Comparison of ENCODE assay signal across 9 cellular contexts in genomic region chr1:12600880-12601633, GRCh38. TPM values are rescaled to one million over a fixed set of nuclear protein-coding genes. Genes with fewer than 3 reads are reported as not detected.
A peak's percentile ranks its signal among the peaks of the same experiment; 100 is the strongest.
DNase-seq lines count a peak whose midpoint lies in the region; ATAC-seq and TF ChIP-seq lines count a peak whose summit lies in the region.
"Had no signal": no experiment of that assay in that cellular context is flagged by ENCODE, and none has a peak within 500 bp of the region (broad histone marks: within the 10 kb centered on the region; RNA-seq: fewer than 3 reads in every experiment).

No MANE protein-coding gene starts in this region.

- dilution Hi-C loops in IMR-90 (cut with HindIII; ENCODE audit: low sequenced_read_pairs, unreplicated experiment), result no loop called here

- TF ChIP-seq POLR2A in IMR-90 (IDR thresholded peaks at IDR 0.05; ENCODE audit: low read depth, low read length), result no peak

- H2AFZ ChIP-seq in IMR-90 (replicated peaks; ENCODE audit: low read length, poor library complexity) (peak overlapping the region; percentile 6), fibroblast of lung (ENCODE audit: low read length) (no peak overlapping the region)

- peaks cover 65% of the 10 kb centered on the region for H3K4me1 ChIP-seq in CD4-positive, alpha-beta memory T cell (ENCODE audit: insufficient read depth, low read length)
- H3K4me1 ChIP-seq in IMR-90 (ENCODE audit: control insufficient read depth, insufficient read depth, low read length) (peaks cover 35% of the 10 kb centered on the region), fibroblast of lung (ENCODE audit: control insufficient read depth, extremely low read depth, insufficient read depth, low read length) (peaks cover 31% of the 10 kb centered on the region), skeletal muscle tissue (ENCODE audit: control insufficient read depth in 3 of 3, insufficient read depth in 3 of 3, low read length in 3 of 3) (peaks cover 83 to 85% (median 84%) of the 10 kb centered on the region in 3 donors)

- no peaks in the 10 kb centered on the region for H3K27me3 ChIP-seq in CD4-positive, alpha-beta memory T cell (ENCODE audit: insufficient read depth, low read length)
- no peaks in the 10 kb centered on the region for H3K27me3 ChIP-seq in IMR-90 (ENCODE audit: control insufficient read depth, insufficient read depth, low read length)
- H3K27me3 ChIP-seq in fibroblast of lung (ENCODE audit: control insufficient read depth, insufficient read depth, low read length), result no peaks in the 10 kb centered on the region
- H3K27me3 ChIP-seq in skeletal muscle tissue (ENCODE audit: control insufficient read depth in 3 of 3, insufficient read depth in 3 of 3, low read length in 3 of 3), result no peaks in the 10 kb centered on the region

- POLR2A ChIA-PET in CD4-positive, alpha-beta memory T cell (lab: Charles Lee; ENCODE audit: partially characterized antibody), result interaction anchor here (0.8 to 13.6 kb wide), 3 partner anchors 9 to 167 kb away, joined by 3 to 327 read pairs (median 4); partner anchors contain the start of gene DHRS3
- POLR2A ChIA-PET in IMR-90 (lab: Charles Lee; ENCODE audit: unreplicated experiment), result no interaction called here

- no peak for TF ChIP-seq RAD21 in IMR-90 (IDR thresholded peaks at IDR 0.05; ENCODE audit: low read length)

- no peaks in the 10 kb centered on the region for H3K79me2 ChIP-seq in fibroblast of lung (ENCODE audit: control insufficient read depth, insufficient read depth, low read length)

- in situ Hi-C loops in IMR-90 (cut with MboI; ENCODE audit: low sequenced_read_pairs), result loop anchor here (25.0 kb wide), 1 partner anchor 189 kb away; no protein-coding TSS in a partner anchor

- peak overlapping the region; percentile 67 for H2AK9ac ChIP-seq in IMR-90 (replicated peaks; ENCODE audit: low read depth, low read length, poor library complexity)

- H3K9ac ChIP-seq in IMR-90 (ENCODE audit: low read depth, low read length), result no peak overlapping the region
- no peak overlapping the region for H3K9ac ChIP-seq in fibroblast of lung (ENCODE audit: insufficient read depth, low read length)
- H3K9ac ChIP-seq in skeletal muscle tissue (ENCODE audit: low read depth in 1 of 3, low read length in 3 of 3), result peak overlapping the region in 2 of 3 donors; percentile 33 to 76

- H2AK5ac ChIP-seq in IMR-90 (ENCODE audit: low read depth, low read length), result peak overlapping the region; percentile 97

- H3K4me3 Mint-ChIP-seq in CD4-positive, alpha-beta memory T cell, result peak overlapping the region in 1 of 8 donors; percentile 45

- H2BK20ac ChIP-seq in IMR-90 (ENCODE audit: low read depth, low read length), result peak overlapping the region; percentile 56

- BruUV-seq in IMR-90 (replicated peaks; lab: Mats Ljungman, UMichigan), result no TSS peak

- H2BK5ac ChIP-seq in IMR-90 (ENCODE audit: low read depth, low read length, poor library complexity, severe bottlenecking), result no peak overlapping the region

- peak overlapping the region; percentile 58; the same call in 1 of the 2 replicates for H3K18ac ChIP-seq in IMR-90 (ENCODE audit: low read depth, low read length)

- H3K27ac ChIP-seq in CD4-positive, alpha-beta memory T cell (ENCODE audit: low read depth, low read length), result no peak overlapping the region
- H3K27ac ChIP-seq in IMR-90 (ENCODE audit: insufficient read depth, low read length), result no peak overlapping the region
- H3K27ac ChIP-seq in fibroblast of lung (ENCODE audit: insufficient read depth, low read length), result peak overlapping the region; percentile 24
- peak overlapping the region; percentile 76 for H3K27ac ChIP-seq in skeletal muscle tissue (ENCODE audit: low read depth, low read length)

- TF ChIP-seq CTCF in IMR-90 (conservative IDR thresholded peaks at IDR 0.05; ENCODE audit: low read depth, low read length) (0 out of 2 replicates have a peak, but pooled peaks have one; percentile 25), fibroblast of lung (conservative IDR thresholded peaks at IDR 0.05 in 1 of 2, IDR thresholded peaks at IDR 0.05 in 1 of 2; ENCODE audit: low read depth in 1 of 2, low read length in 2 of 2) (peak; percentile 8 to 33)

- H3K36me3 Mint-ChIP-seq in CD4-positive, alpha-beta memory T cell, result peaks cover 3 to 14% of the 10 kb centered on the region in 2 donors

- H3K23ac ChIP-seq in IMR-90 (ENCODE audit: low read depth, low read length), result no peak overlapping the region

- peak overlapping the region; percentile 68; the same call in 2 of the 3 replicates for H2BK15ac ChIP-seq in IMR-90 (ENCODE audit: low read depth, low read length)

- H4K5ac ChIP-seq in IMR-90 (ENCODE audit: low read depth, low read length), result no peak overlapping the region

- CTCF ChIA-PET in CD4-positive, alpha-beta memory T cell (lab: Charles Lee; ENCODE audit: partially characterized antibody), result interaction anchor here (0.6 to 10.1 kb wide), 14 partner anchors 9 to 366 kb away, joined by 3 to 196 read pairs (median 4); partner anchors contain the start of gene DHRS3
- CTCF ChIA-PET in IMR-90 (lab: Yijun Ruan, JAX), result interaction anchor here (0.7 to 1.0 kb wide), 2 partner anchors 18 to 185 kb away, joined by 3 read pairs; partner anchors contain the start of gene DHRS3

- H3K56ac ChIP-seq in IMR-90 (ENCODE audit: extremely low read depth, insufficient read depth, low read length), result no peak overlapping the region

- intact Hi-C loops in CD4-positive, alpha-beta memory T cell (cut with micrococcal nuclease), result loop anchor here (1.0 kb wide), 2 partner anchors 18 to 58 kb away; no protein-coding TSS in a partner anchor
- intact Hi-C loops in IMR-90 (cut with micrococcal nuclease), result no loop called here

- peaks cover 28 to 90% (median 58%) of the 10 kb centered on the region in 4 donors for H3K4me1 Mint-ChIP-seq in CD4-positive, alpha-beta memory T cell

- DNase-seq in CD4-positive, alpha-beta memory T cell, result peak; percentile 56 to 66 (median 62)
- no peak for DNase-seq in IMR-90
- DNase-seq in activated CD8-positive, alpha-beta memory T cell treated with anti-CD3 and anti-CD28 coated beads, Interleukin-2, amount 50 U/mL, for 1 hour (ENCODE audit: extremely low read depth), result peak; percentile 38
- DNase-seq in fibroblast of lung (ENCODE audit: low read depth in 2 of 2), result no peak
- DNase-seq in NCI-H2196 treated with DMSO at 0.1 percent for 48 hours (lab: John Stamatoyannopoulos, UW; ENCODE audit: unreplicated experiment), result no peak
- no peak for DNase-seq in mesenteric fat pad (ENCODE audit: low spot score)

- peaks cover 11 to 28% of the 10 kb centered on the region in 2 experiments; a peak in 3 of 4 replicates for H3K79me1 ChIP-seq in IMR-90 (ENCODE audit: low read depth in 1 of 2, low read length in 2 of 2)

- peak overlapping the region; percentile 72 for H2BK120ac ChIP-seq in IMR-90 (ENCODE audit: low read depth, low read length)

- no peaks in the 10 kb centered on the region for H3K9me3 ChIP-seq in CD4-positive, alpha-beta memory T cell (ENCODE audit: control insufficient read depth in 1 of 2, low read length in 2 of 2)
- H3K9me3 ChIP-seq in IMR-90 (ENCODE audit: control insufficient read depth, insufficient read depth, low read length), result no peaks in the 10 kb centered on the region
- no peaks in the 10 kb centered on the region for H3K9me3 ChIP-seq in fibroblast of lung (ENCODE audit: control insufficient read depth, insufficient read depth, low read depth, low read length)
- no peaks in the 10 kb centered on the region for H3K9me3 ChIP-seq in skeletal muscle tissue (ENCODE audit: control insufficient read depth in 3 of 3, low read length in 3 of 3)

- ATAC-seq in IMR-90 (ENCODE audit: low read depth), result no peak
- no peak for ATAC-seq in HG03342 (IDR thresholded peaks at IDR 0.05; ENCODE audit: unreplicated experiment)

- H3K27ac Mint-ChIP-seq in CD4-positive, alpha-beta memory T cell, result peak overlapping the region in 5 of 7 donors; percentile 32 to 84 (median 70)

- H4K20me1 ChIP-seq in IMR-90 (ENCODE audit: insufficient read depth, low read length), result peaks cover 9% of the 10 kb centered on the region; the same call in 1 of the 2 replicates
- H4K20me1 ChIP-seq in fibroblast of lung (ENCODE audit: control insufficient read depth, extremely low read depth, insufficient read depth, low read length), result no peaks in the 10 kb centered on the region

- H3K4me2 ChIP-seq in IMR-90 (ENCODE audit: low read depth, low read length) (no peak overlapping the region), fibroblast of lung (ENCODE audit: extremely low read depth, insufficient read depth, low read length) (no peak overlapping the region)

- H3K27me3 Mint-ChIP-seq in CD4-positive, alpha-beta memory T cell, result no peaks in the 10 kb centered on the region

- no peaks in the 10 kb centered on the region for H3K9me3 Mint-ChIP-seq in CD4-positive, alpha-beta memory T cell

- H4K8ac ChIP-seq in IMR-90 (ENCODE audit: low read depth in 2 of 2, low read length in 2 of 2), result peak overlapping the region in 1 of 2 experiments; percentile 30; a peak in 1 of 4 replicates

- WGBS in IMR-90 (ENCODE audit: extremely low coverage in 2 of 2, insufficient read length in 1 of 2), 2 experiments, result 100% methylated on average over 2 of the region's 9 CpGs; no CpG with 5 or more reads in 1 of the 2 experiments

- peak overlapping the region; percentile 66; the same call in 1 of the 2 replicates for H3K14ac ChIP-seq in IMR-90 (replicated peaks; ENCODE audit: low read depth, low read length)

- H3K9me1 ChIP-seq in IMR-90 (ENCODE audit: insufficient read depth, low read length), result peaks cover 15% of the 10 kb centered on the region

- H4K91ac ChIP-seq in IMR-90 (ENCODE audit: insufficient read depth, low read depth, low read length), result peak overlapping the region; percentile 33

- no peak overlapping the region for H3K4me3 ChIP-seq in CD4-positive, alpha-beta memory T cell (ENCODE audit: low read length in 2 of 2)
- H3K4me3 ChIP-seq in IMR-90 (ENCODE audit: insufficient read depth, low read depth, low read length) (no peak overlapping the region), fibroblast of lung (replicated peaks in 1 of 4; ENCODE audit: control extremely low read depth in 1 of 4, insufficient read depth in 1 of 4, low read depth in 3 of 4, low read length in 4 of 4) (no peak overlapping the region), skeletal muscle tissue (ENCODE audit: low read length in 3 of 3) (peak overlapping the region in 2 of 3 donors; percentile 3 to 45)

- peak overlapping the region; percentile 65 for H3K4ac ChIP-seq in IMR-90 (ENCODE audit: low read depth, low read length)

- no peaks in the 10 kb centered on the region for H3K36me3 ChIP-seq in CD4-positive, alpha-beta memory T cell (ENCODE audit: insufficient read depth, low read length)
- H3K36me3 ChIP-seq in IMR-90 (ENCODE audit: control insufficient read depth, insufficient read depth, low read length) (no peaks in the 10 kb centered on the region), fibroblast of lung (ENCODE audit: control insufficient read depth, insufficient read depth, low read length) (no peaks in the 10 kb centered on the region), skeletal muscle tissue (ENCODE audit: control insufficient read depth in 3 of 3, insufficient read depth in 3 of 3, low read length in 3 of 3) (peaks cover 0 to 6% (median 3%) of the 10 kb centered on the region in 3 donors)

RNA-seq across cellular contexts. Expression of gene DHRS3, which starts 17.0 kb away (rescaled TPM):
- 10 to 100 TPM; 87.4 to 91.8 TPM for total RNA-seq in CD4-positive, alpha-beta memory T cell
- polyA plus RNA-seq in CD4-positive, alpha-beta memory T cell, result 10 to 100 TPM; 30.1 to 40.5 TPM
- total RNA-seq in IMR-90 (2012; rRNA removed) (11.4 and 14.5 TPM in 2 replicates), fibroblast of lung (36.8 and 68.1 TPM in 2 replicates), skeletal muscle tissue (37.6 TPM), mesenteric fat pad (495 TPM)
- polyA plus RNA-seq in IMR-90 (2012; rRNA removed) (10.2 and 11.2 TPM in 2 replicates), fibroblast of lung (8.4 and 14.1 TPM in 2 replicates)
- 9.9 and 24.8 TPM in 2 replicates for polyA plus RNA-seq in IMR-90 (2012; cell fraction: cytosol; rRNA removed)
- polyA plus RNA-seq in IMR-90 (2012; cell fraction: nucleus; rRNA removed; ENCODE audit: low replicate concordance), result 16.2 and 25.0 TPM in 2 replicates
- 10.3 and 18.9 TPM in 2 replicates for polyA plus RNA-seq in fibroblast of lung (2012)
- polyA minus RNA-seq in fibroblast of lung (ENCODE audit: low replicate concordance), result 36.6 and 44.0 TPM in 2 replicates

RNA-seq across cellular contexts. Expression of gene AADACL4, which starts 42.8 kb away (rescaled TPM):
- total RNA-seq in CD4-positive, alpha-beta memory T cell, result not detected
- not detected for polyA plus RNA-seq in CD4-positive, alpha-beta memory T cell
- not detected in 2 replicates for total RNA-seq in IMR-90 (2012; rRNA removed)
- polyA plus RNA-seq in IMR-90 (2012; rRNA removed), result not detected in 2 replicates
- not detected in 2 replicates for polyA plus RNA-seq in IMR-90 (2012; cell fraction: cytosol; rRNA removed)
- 0.10 TPM in 1 of 2 replicates, not detected in the other for polyA plus RNA-seq in IMR-90 (2012; cell fraction: nucleus; rRNA removed; ENCODE audit: low replicate concordance)
- not detected in 2 replicates for total RNA-seq in fibroblast of lung
- polyA plus RNA-seq in fibroblast of lung, result not detected in 2 replicates
- polyA plus RNA-seq in fibroblast of lung (2012), result not detected in 2 replicates
- not detected in 2 replicates for polyA minus RNA-seq in fibroblast of lung (ENCODE audit: low replicate concordance)
- total RNA-seq in skeletal muscle tissue, result not detected
- not detected for total RNA-seq in mesenteric fat pad
- total RNA-seq: mononuclear cell had no signal

Comparison
In these comparisons a context has a peak if more than half of its experiments do, and no peak if none do; other contexts are left out.
1. DNase-seq: peak in CD4-positive, alpha-beta memory T cell (5 of 5) and activated CD8-positive, alpha-beta memory T cell treated with anti-CD3 and anti-CD28 coated beads, Interleukin-2, amount 50 U/mL, for 1 hour (single experiment); none in IMR-90 (single experiment), fibroblast of lung (0 of 2), NCI-H2196 treated with DMSO at 0.1 percent for 48 hours (single experiment) and mesenteric fat pad (single experiment).
2. H3K27ac ChIP-seq: peak in fibroblast of lung (single experiment) and skeletal muscle tissue (single experiment); none in CD4-positive, alpha-beta memory T cell (single experiment) and IMR-90 (single experiment).
3. H3K4me3 ChIP-seq: peak in skeletal muscle tissue (2 of 3); none in CD4-positive, alpha-beta memory T cell (0 of 2), IMR-90 (single experiment) and fibroblast of lung (0 of 4).
4. H3K9ac ChIP-seq: peak in skeletal muscle tissue (2 of 3); none in IMR-90 (single experiment) and fibroblast of lung (single experiment).